ENCODE assay signal across 17 cellular contexts in genomic region chr6:140641412-140641811, GRCh38.
A peak's percentile ranks its signal among the peaks of the same experiment; 100 is the strongest.
DNase-seq lines count a peak whose midpoint lies in the region; ATAC-seq and TF ChIP-seq lines count a peak whose summit lies in the region.
"Had no signal": no experiment of that assay in that cellular context is flagged by ENCODE, and none has a peak within 500 bp of the region (broad histone marks: within the 10 kb centered on the region; RNA-seq: fewer than 3 reads in every experiment).

No MANE protein-coding gene starts in this region.

- no peaks in the 10 kb centered on the region for H3K27me3 Mint-ChIP-seq in endothelial cell (ENCODE audit: unreplicated experiment)

- no peaks in the 10 kb centered on the region for H3K4me1 Mint-ChIP-seq in endothelial cell (ENCODE audit: unreplicated experiment)

- H3K27ac Mint-ChIP-seq in endothelial cell (ENCODE audit: unreplicated experiment), result no peak overlapping the region

- H3K9me3 Mint-ChIP-seq in endothelial cell (ENCODE audit: unreplicated experiment), result peaks cover 9% of the 10 kb centered on the region

- TF ChIP-seq CTCF in endothelial cell (IDR thresholded peaks at IDR 0.05; ENCODE audit: unreplicated experiment), result no peak

- no peak overlapping the region for H3K4me3 Mint-ChIP-seq in endothelial cell (ENCODE audit: unreplicated experiment)

- DNase-seq in NCI-H1930 (lab: John Stamatoyannopoulos, UW) (no peak), cortex of kidney (lab: John Stamatoyannopoulos, UW) (no peak), Ammon's horn (ENCODE audit: low spot score) (no peak), endothelial cell (ENCODE audit: low spot score) (no peak)
- DNase-seq: activated effector memory CD4-positive, alpha-beta T cell treated with Interleukin-2 at 50 U/mL for 16 hours; KG1; lower lobe of right lung; NCI-H187; right lobe of liver; SHP77 treated with DMSO at 0.1 percent for 48 hours; stimulated activated CD4-positive, alpha-beta T cell treated with anti-CD3 and anti-CD28 coated beads, Interleukin-4, amount 100 ng/mL, for 4 hours; stimulated activated naive CD8-positive, alpha-beta T cell treated with anti-CD3 and anti-CD28 coated beads, Interleukin-15, Interleukin-2, amounts not matched to agents 100 U/mL and 50 U/mL, for 24 hours; uterus had no signal

- ATAC-seq in GM18508 (IDR thresholded peaks at IDR 0.05; ENCODE audit: insufficient read depth, unreplicated experiment) (peak; percentile 88), GM21367 (IDR thresholded peaks at IDR 0.05; ENCODE audit: unreplicated experiment) (peak; percentile 83), HG02938 (IDR thresholded peaks at IDR 0.05; ENCODE audit: unreplicated experiment) (peak; percentile 88), HG03565 (IDR thresholded peaks at IDR 0.05; ENCODE audit: unreplicated experiment) (peak; percentile 79)
- ATAC-seq: lower lobe of right lung; right lobe of liver; stimulated activated naive CD8-positive, alpha-beta T cell treated with anti-CD3 and anti-CD28 coated beads, Interleukin-15, Interleukin-2, amounts not matched to agents 100 U/mL and 50 U/mL, for 24 hours had no signal

- H3K36me3 Mint-ChIP-seq in endothelial cell (ENCODE audit: low read depth, unreplicated experiment), result peaks cover 3% of the 10 kb centered on the region
